In genomic region chr2:10752236-10752635, GRCh38 we compare ENCODE assay signal across 22 cellular contexts. TPM values are rescaled to one million over a fixed set of nuclear protein-coding genes. Genes with fewer than 3 reads are reported as not detected.
"Had no signal": no experiment of that assay in that cellular context is flagged by ENCODE, and none has a peak within 500 bp of the region (broad histone marks: within the 10 kb centered on the region; RNA-seq: fewer than 3 reads in every experiment).

No MANE protein-coding gene starts in this region.

- H3K9me3 Mint-ChIP-seq: activated CD4-positive, alpha-beta memory T cell treated with anti-CD3 and anti-CD28 coated beads for 36 hours; activated naive CD8-positive, alpha-beta T cell treated with anti-CD3 and anti-CD28 coated beads for 36 hours; endodermal cell; mesothelial cell of epicardium had no signal

- H2AFZ ChIP-seq: hepatocyte had no signal

- H3K9me3 ChIP-seq: stomach, upper lobe of right lung had no signal

- FAIRE-seq: colon, keratinocyte, TTC549 had no signal

- H3K4me2 ChIP-seq: hepatocyte had no signal

- H3K27me3 ChIP-seq: cardiac muscle cell, hepatocyte, stomach, upper lobe of right lung had no signal

- H3K4me1 Mint-ChIP-seq: endodermal cell, T-helper 17 cell had no signal

- H3K27me3 Mint-ChIP-seq: activated CD4-positive, alpha-beta memory T cell treated with anti-CD3 and anti-CD28 coated beads for 36 hours had no signal

- H3K27ac ChIP-seq: cardiac muscle cell, epithelial cell of prostate, hepatocyte, skin epidermis, stomach, upper lobe of right lung had no signal

- H3K4me3 ChIP-seq: cardiac muscle cell, hepatocyte, skin epidermis, stomach, upper lobe of right lung had no signal

- H3K27ac Mint-ChIP-seq: activated CD4-positive, alpha-beta memory T cell treated with anti-CD3 and anti-CD28 coated beads for 36 hours; activated naive CD8-positive, alpha-beta T cell treated with anti-CD3 and anti-CD28 coated beads for 36 hours; endodermal cell; mesothelial cell of epicardium; progenitor cell of endocrine pancreas; T-helper 17 cell had no signal

- H3K36me3 Mint-ChIP-seq: activated CD4-positive, alpha-beta memory T cell treated with anti-CD3 and anti-CD28 coated beads for 36 hours; activated naive CD8-positive, alpha-beta T cell treated with anti-CD3 and anti-CD28 coated beads for 36 hours; mesothelial cell of epicardium had no signal

- H3K36me3 ChIP-seq: cardiac muscle cell, stomach, upper lobe of right lung had no signal

- H3K4me3 Mint-ChIP-seq: activated CD4-positive, alpha-beta memory T cell treated with anti-CD3 and anti-CD28 coated beads for 36 hours; activated naive CD8-positive, alpha-beta T cell treated with anti-CD3 and anti-CD28 coated beads for 36 hours; endodermal cell; mesothelial cell of epicardium; T-helper 17 cell had no signal

- DNase-seq: activated CD4-positive, alpha-beta memory T cell treated with anti-CD3 and anti-CD28 coated beads for 36 hours; activated CD4-positive, alpha-beta T cell treated with anti-CD3 and anti-CD28 coated beads for 4 hours; activated naive CD8-positive, alpha-beta T cell treated with anti-CD3 and anti-CD28 coated beads for 36 hours; amniotic stem cell; endodermal cell; foreskin fibroblast; right cardiac atrium; stimulated activated CD4-positive, alpha-beta T cell treated with anti-CD3 and anti-CD28 coated beads, Interleukin-4, amount 100 ng/mL, for 1 hour; stomach; T-helper 17 cell; upper lobe of right lung had no signal

- H3K79me2 ChIP-seq: hepatocyte had no signal

- ATAC-seq: left lobe of liver, right cardiac atrium, T-helper 17 cell, upper lobe of right lung had no signal

- H3K4me1 ChIP-seq: stomach, upper lobe of right lung had no signal

RNA-seq across cellular contexts. Expression of gene ATP6V1C2, which starts 30.8 kb away (rescaled TPM):
- total RNA-seq: activated CD4-positive, alpha-beta memory T cell treated with anti-CD3 and anti-CD28 coated beads for 36 hours; activated naive CD8-positive, alpha-beta T cell treated with anti-CD3 and anti-CD28 coated beads for 36 hours; myocyte; T-helper 17 cell; upper lobe of right lung had no signal
